ENCODE assay signal across 21 cellular contexts in the genomic region with DNA sequence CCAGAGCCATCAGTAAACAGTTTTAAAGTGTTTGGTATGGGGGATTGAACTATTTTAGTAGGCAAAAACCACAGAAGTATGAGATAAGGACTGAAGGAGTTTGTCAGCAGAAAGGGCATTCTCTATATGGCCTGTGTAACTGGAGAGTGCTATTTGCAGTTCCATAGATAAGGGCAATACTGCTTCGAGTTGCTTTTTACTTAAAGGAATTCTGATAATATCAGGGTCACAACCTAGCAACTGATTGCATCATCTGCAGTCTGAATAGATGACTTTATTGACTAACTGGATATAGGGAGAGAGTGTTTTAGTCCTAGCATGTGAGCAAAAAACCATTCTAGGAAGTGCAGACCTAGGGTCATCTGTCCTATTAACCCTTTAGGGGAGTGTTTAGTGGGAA.
A peak's percentile ranks its signal among the peaks of the same experiment; 100 is the strongest.
DNase-seq lines count a peak whose midpoint lies in the region; ATAC-seq, FAIRE-seq and TF ChIP-seq lines count a peak whose summit lies in the region.
"Had no signal": no experiment of that assay in that cellular context is flagged by ENCODE, and none has a peak within 500 bp of the region (broad histone marks: within the 10 kb centered on the region; RNA-seq: fewer than 3 reads in every experiment).

No MANE protein-coding gene starts in this region.

- no peak overlapping the region for H3K18ac ChIP-seq in mesenchymal stem cell (ENCODE audit: low read depth in 1 of 2, low read length in 2 of 2)

- no peaks in the 10 kb centered on the region for H3F3A ChIP-seq in smooth muscle cell (ENCODE audit: low read depth)

- no peak overlapping the region for H2BK5ac ChIP-seq in mesenchymal stem cell (ENCODE audit: low read depth, low read length, poor library complexity, severe bottlenecking)

- no peaks in the 10 kb centered on the region for H3K79me1 ChIP-seq in mesenchymal stem cell (replicated peaks; ENCODE audit: low read length, poor library complexity, severe bottlenecking)

- no peak overlapping the region for H2BK15ac ChIP-seq in mesenchymal stem cell (ENCODE audit: low read depth, poor library complexity, severe bottlenecking)

- H3K4me3 Mint-ChIP-seq in astrocyte (ENCODE audit: unreplicated experiment) = no peak overlapping the region
- H3K4me3 Mint-ChIP-seq: CD14-positive monocyte; CD4-positive, alpha-beta memory T cell; IgD-negative memory B cell had no signal

- H3K27me3 Mint-ChIP-seq in astrocyte (ENCODE audit: low read depth, unreplicated experiment) = no peaks in the 10 kb centered on the region
- H3K27me3 Mint-ChIP-seq: CD4-positive, alpha-beta memory T cell; IgD-negative memory B cell had no signal

- in situ Hi-C loops in GM13976 (cut with MboI; ENCODE audit: low sequenced_read_pairs, unreplicated experiment) = no loop called here

- no peaks in the 10 kb centered on the region for H3K9me3 ChIP-seq in cardiac muscle cell (ENCODE audit: low read depth)
- H3K9me3 ChIP-seq in right cardiac atrium (ENCODE audit: control insufficient read depth, low read length) = no peaks in the 10 kb centered on the region
- H3K9me3 ChIP-seq in astrocyte (ENCODE audit: insufficient read depth, low read depth, low read length) = no peaks in the 10 kb centered on the region
- peaks cover 24% of the 10 kb centered on the region for H3K9me3 ChIP-seq in mesenchymal stem cell (ENCODE audit: control insufficient read depth, low read length)
- H3K9me3 ChIP-seq in smooth muscle cell (replicated peaks; ENCODE audit: low read depth) = no peaks in the 10 kb centered on the region
- H3K9me3 ChIP-seq: BLaER1, HAP-1 had no signal

- intact Hi-C loops in right cardiac atrium (cut with DNase I) = no loop called here

- H3K79me2 ChIP-seq in astrocyte (ENCODE audit: insufficient read depth, low read length) = no peaks in the 10 kb centered on the region
- no peaks in the 10 kb centered on the region for H3K79me2 ChIP-seq in smooth muscle cell (ENCODE audit: low read depth)

- H3K36me3 ChIP-seq in cardiac muscle cell (no peaks in the 10 kb centered on the region), astrocyte (ENCODE audit: insufficient read depth, low read length) (no peaks in the 10 kb centered on the region), mesenchymal stem cell (ENCODE audit: control insufficient read depth in 1 of 2, insufficient read depth in 2 of 2, low read depth in 1 of 2, low read length in 2 of 2) (no peaks in the 10 kb centered on the region), smooth muscle cell (ENCODE audit: low read depth) (no peaks in the 10 kb centered on the region)
- H3K36me3 ChIP-seq: BLaER1, HAP-1 had no signal

- H3K4me1 ChIP-seq in cardiac muscle cell (ENCODE audit: low read depth) = peaks cover 14% of the 10 kb centered on the region
- H3K4me1 ChIP-seq in right cardiac atrium (ENCODE audit: control insufficient read depth, insufficient read depth, low read length) = no peaks in the 10 kb centered on the region
- no peaks in the 10 kb centered on the region for H3K4me1 ChIP-seq in astrocyte (ENCODE audit: insufficient read depth, low read length)
- H3K4me1 ChIP-seq in mesenchymal stem cell (ENCODE audit: control insufficient read depth, insufficient read depth, low read depth, low read length) = no peaks in the 10 kb centered on the region
- H3K4me1 ChIP-seq in smooth muscle cell (ENCODE audit: low read depth) = no peaks in the 10 kb centered on the region
- H3K4me1 ChIP-seq: BLaER1, HAP-1 had no signal

- H3K9me3 Mint-ChIP-seq in astrocyte (ENCODE audit: unreplicated experiment) = no peaks in the 10 kb centered on the region

- H3K27ac ChIP-seq in cardiac muscle cell (peak overlapping the region; percentile 88), right cardiac atrium (ENCODE audit: low read length) (no peak overlapping the region), astrocyte (ENCODE audit: low read depth, low read length) (no peak overlapping the region), mesenchymal stem cell (ENCODE audit: low read length, poor library complexity, severe bottlenecking) (no peak overlapping the region), smooth muscle cell (ENCODE audit: low read depth) (no peak overlapping the region)
- H3K27ac ChIP-seq: BLaER1 had no signal

- TF ChIP-seq CTCF in cardiac muscle cell (IDR thresholded peaks at IDR 0.05; ENCODE audit: low read depth, low read length) (no peak), astrocyte (IDR thresholded peaks at IDR 0.05; ENCODE audit: insufficient read depth, low read depth, low read length) (no peak), smooth muscle cell (IDR thresholded peaks at IDR 0.05; ENCODE audit: borderline replicate concordance, insufficient read depth, poor library complexity, severe bottlenecking) (no peak), GM13976 (IDR thresholded peaks at IDR 0.05; ENCODE audit: borderline replicate concordance, control extremely low read depth, extremely low read depth, insufficient read depth, missing control alignments) (no peak)

- 1% methylated on average over 1 of the region's 1 CpG for WGBS in right cardiac atrium
- 0% methylated on average over 1 of the region's 1 CpG for WGBS in mesenchymal stem cell
- 0% methylated on average over 1 of the region's 1 CpG for WGBS in smooth muscle cell (ENCODE audit: low lambda C conversion rate)

- H4K8ac ChIP-seq in mesenchymal stem cell (ENCODE audit: low read length) = no peak overlapping the region

- H3K4me3 ChIP-seq in cardiac muscle cell = no peak overlapping the region
- H3K4me3 ChIP-seq in right cardiac atrium (ENCODE audit: low read length) = no peak overlapping the region
- H3K4me3 ChIP-seq in astrocyte (ENCODE audit: insufficient read depth, low read depth, low read length) = no peak overlapping the region
- no peak overlapping the region for H3K4me3 ChIP-seq in mesenchymal stem cell (ENCODE audit: insufficient read depth in 1 of 2, low read depth in 1 of 2, low read length in 2 of 2)
- H3K4me3 ChIP-seq in smooth muscle cell = no peak overlapping the region
- H3K4me3 ChIP-seq: BLaER1, GM12878, HAP-1 had no signal

- DNase-seq in cardiac muscle cell (ENCODE audit: low read depth in 1 of 2, low spot score in 1 of 2) (peak in 1 of 2 donors; percentile 71), right cardiac atrium (no peak), astrocyte (ENCODE audit: low read depth) (no peak), mesenchymal stem cell (peak; percentile 29), smooth muscle cell (lab: John Stamatoyannopoulos, UW; ENCODE audit: unreplicated experiment) (no peak), GM13976 (ENCODE audit: low spot score) (no peak)
- no peak for DNase-seq in stimulated activated CD4-positive, alpha-beta T cell treated with anti-CD3 and anti-CD28 coated beads, Interleukin-12 subunit alpha, Interleukin-12 subunit beta, amount 100 ng/mL, for 4 hours
- DNase-seq in stimulated activated CD4-positive, alpha-beta T cell treated with anti-CD3 and anti-CD28 coated beads, Interleukin-4, amount 100 ng/mL, for 4 hours = no peak
- DNase-seq: 8988T; CD4-positive, alpha-beta memory T cell; DMS53; DND-41; EL had no signal

- H3K4me2 ChIP-seq in astrocyte (ENCODE audit: low read length) (no peak overlapping the region), mesenchymal stem cell (ENCODE audit: low read length, poor library complexity, severe bottlenecking) (no peak overlapping the region), smooth muscle cell (peak overlapping the region; percentile 18)
- H3K4me2 ChIP-seq: BLaER1 had no signal

- H2AFZ ChIP-seq in astrocyte (ENCODE audit: low read depth, low read length) (no peak overlapping the region), mesenchymal stem cell (ENCODE audit: low read depth, low read length) (no peak overlapping the region), smooth muscle cell (ENCODE audit: low read depth) (no peak overlapping the region)

- H2BK12ac ChIP-seq in mesenchymal stem cell (ENCODE audit: low read length in 2 of 2) = no peak overlapping the region

- peak overlapping the region; percentile 70 for H3K27ac Mint-ChIP-seq in astrocyte (ENCODE audit: unreplicated experiment)
- H3K27ac Mint-ChIP-seq: CD14-positive monocyte; CD4-positive, alpha-beta memory T cell; IgD-negative memory B cell had no signal

- no peak overlapping the region for H4K91ac ChIP-seq in mesenchymal stem cell (ENCODE audit: low read length)

- H3K4me1 Mint-ChIP-seq in astrocyte (ENCODE audit: low read depth, unreplicated experiment) = peaks cover 11% of the 10 kb centered on the region
- H3K4me1 Mint-ChIP-seq: CD14-positive monocyte; CD4-positive, alpha-beta memory T cell; IgD-negative memory B cell had no signal

- no peaks in the 10 kb centered on the region for H3K36me3 Mint-ChIP-seq in astrocyte (ENCODE audit: low read depth, unreplicated experiment)
- H3K36me3 Mint-ChIP-seq: CD14-positive monocyte; CD4-positive, alpha-beta memory T cell; IgD-negative memory B cell had no signal

- no peak overlapping the region for H3K9ac ChIP-seq in astrocyte (ENCODE audit: low read length)
- H3K9ac ChIP-seq in mesenchymal stem cell (ENCODE audit: low read length) = no peak overlapping the region
- H3K9ac ChIP-seq in smooth muscle cell (ENCODE audit: low read depth) = no peak overlapping the region
- H3K9ac ChIP-seq: BLaER1 had no signal

- no peak for FAIRE-seq in astrocyte (lab: Jason Lieb, UNC)
- FAIRE-seq: GM12878, GM19239, H1, HTR-8/SVneo had no signal

- no peaks in the 10 kb centered on the region for H3K27me3 ChIP-seq in cardiac muscle cell
- H3K27me3 ChIP-seq in right cardiac atrium (ENCODE audit: control insufficient read depth, insufficient read depth) = no peaks in the 10 kb centered on the region
- no peaks in the 10 kb centered on the region for H3K27me3 ChIP-seq in astrocyte (ENCODE audit: insufficient read depth, low read length)
- H3K27me3 ChIP-seq in mesenchymal stem cell (ENCODE audit: control insufficient read depth in 1 of 2, insufficient read depth in 1 of 2, low read length in 2 of 2) = no peaks in the 10 kb centered on the region
- no peaks in the 10 kb centered on the region for H3K27me3 ChIP-seq in smooth muscle cell (ENCODE audit: low read depth)
- H3K27me3 ChIP-seq: BLaER1 had no signal

- ATAC-seq in right cardiac atrium = no peak
- ATAC-seq: GM12878 had no signal

- no peak overlapping the region for H3K23ac ChIP-seq in mesenchymal stem cell (ENCODE audit: low read length in 2 of 2)

- no peak overlapping the region for H3K4ac ChIP-seq in mesenchymal stem cell (ENCODE audit: low read depth in 1 of 2, low read length in 2 of 2)

- H2BK120ac ChIP-seq in mesenchymal stem cell (ENCODE audit: low read depth, low read length) = no peak overlapping the region

- H4K20me1 ChIP-seq in astrocyte (ENCODE audit: insufficient read depth, low read length) = no peaks in the 10 kb centered on the region
- no peaks in the 10 kb centered on the region for H4K20me1 ChIP-seq in smooth muscle cell (ENCODE audit: low read depth)
- H4K20me1 ChIP-seq: BLaER1 had no signal

- H3K14ac ChIP-seq in mesenchymal stem cell (ENCODE audit: low read length in 2 of 2) = no peak overlapping the region

- no peak overlapping the region for H2AK5ac ChIP-seq in mesenchymal stem cell (ENCODE audit: low read length, severe bottlenecking)
